Comparison of ENCODE assay signal across 13 cellular contexts in genomic region chr17:17785407-17785806, GRCh38. TPM values are rescaled to one million over a fixed set of nuclear protein-coding genes. Genes with fewer than 3 reads are reported as not detected.
DNase-seq lines count a peak whose midpoint lies in the region; ATAC-seq and TF ChIP-seq lines count a peak whose summit lies in the region.
"Had no signal": no experiment of that assay in that cellular context is flagged by ENCODE, and none has a peak within 500 bp of the region (broad histone marks: within the 10 kb centered on the region; RNA-seq: fewer than 3 reads in every experiment).

No MANE protein-coding gene starts in this region.

- no peak for TF ChIP-seq EP300 in SK-N-SH (IDR thresholded peaks at IDR 0.05; ENCODE audit: borderline replicate concordance in 1 of 2, low read depth in 1 of 2, low read length in 1 of 2)

- H3K27ac ChIP-seq in SK-N-SH (ENCODE audit: low read depth in 2 of 2, low read length in 1 of 2): peak overlapping the region in 1 of 2 experiments; percentile 95; a peak in 2 of 4 replicates
- H3K27ac ChIP-seq: transverse colon had no signal

- WGBS in SK-N-SH (ENCODE audit: low lambda C conversion rate): 93% methylated on average over 11 of the region's 11 CpGs

- no peak overlapping the region for H2AFZ ChIP-seq in SK-N-SH (ENCODE audit: low read depth)

- no peaks in the 10 kb centered on the region for H3K27me3 ChIP-seq in SK-N-SH (ENCODE audit: insufficient read depth)
- H3K27me3 ChIP-seq: breast epithelium had no signal

- H3K4me2 ChIP-seq in SK-N-SH: no peak overlapping the region

- H3K9me2 ChIP-seq in SK-N-SH: no peaks in the 10 kb centered on the region

- no peak for ATAC-seq in SK-N-SH treated with all-trans-retinoic acid at 6 μM for 48 hours
- ATAC-seq in HG03432 (IDR thresholded peaks at IDR 0.05; ENCODE audit: unreplicated experiment): no peak
- ATAC-seq in HG02884 (IDR thresholded peaks at IDR 0.05; ENCODE audit: unreplicated experiment): no peak
- ATAC-seq in GM21723 (IDR thresholded peaks at IDR 0.05; ENCODE audit: unreplicated experiment): no peak
- ATAC-seq: activated T-cell treated with anti-CD3 and anti-CD28 coated beads, Interleukin-2, amount 50 U/mL, for 4 hours had no signal

- peaks cover 33 to 86% of the 10 kb centered on the region in 2 experiments for H3K4me1 ChIP-seq in SK-N-SH (ENCODE audit: control insufficient read depth in 1 of 2, insufficient read depth in 2 of 2, low read depth in 1 of 2, low read length in 1 of 2)

- H3K9me3 ChIP-seq in SK-N-SH: no peaks in the 10 kb centered on the region
- H3K9me3 ChIP-seq: breast epithelium, transverse colon had no signal

- H3F3A ChIP-seq in SK-N-SH (replicated peaks; ENCODE audit: insufficient read depth): peaks cover 9% of the 10 kb centered on the region

- CTCF ChIA-PET in SK-N-SH (lab: Yijun Ruan, JAX): interaction anchor here (0.7 to 4.3 kb wide), 19 partner anchors 8 to 248 kb away, joined by 3 to 22 read pairs (median 4); partner anchors contain the start of genes RAI1 and SREBF1

- H4K20me1 ChIP-seq in SK-N-SH (ENCODE audit: insufficient read depth): peaks cover 91% of the 10 kb centered on the region

- DNase-seq in SK-N-SH (no peak), NCI-H1436 (lab: John Stamatoyannopoulos, UW) (peak; percentile 82), globus pallidus (ENCODE audit: low spot score) (peak; percentile 53), retina (peak; percentile 43)
- DNase-seq: activated T-cell treated with anti-CD3 and anti-CD28 coated beads, Interleukin-2, amount 50 U/mL, for 4 hours; NCI-H345; small intestine; transverse colon had no signal

- no peaks in the 10 kb centered on the region for H3K36me3 ChIP-seq in SK-N-SH (replicated peaks in 1 of 2; ENCODE audit: control insufficient read depth in 1 of 2, insufficient read depth in 2 of 2, low read length in 1 of 2)
- H3K36me3 ChIP-seq: breast epithelium, transverse colon had no signal

- no peak overlapping the region; a peak in 1 of 4 replicates for H3K4me3 ChIP-seq in SK-N-SH (ENCODE audit: low read depth in 2 of 2, low read length in 1 of 2)
- H3K4me3 ChIP-seq: breast epithelium, transverse colon had no signal

- no peak for TF ChIP-seq RAD21 in SK-N-SH (IDR thresholded peaks at IDR 0.05; ENCODE audit: low read length)

- no peak for TF ChIP-seq CTCF in SK-N-SH (IDR thresholded peaks at IDR 0.05)

- POLR2A ChIA-PET in SK-N-SH (lab: Yijun Ruan, JAX): interaction anchor here (1.0 to 1.9 kb wide), 4 partner anchors 31 to 91 kb away, joined by 3 to 7 read pairs (median 6); partner anchors contain the start of gene SREBF1

- peaks cover 43% of the 10 kb centered on the region for H3K79me2 ChIP-seq in SK-N-SH (ENCODE audit: insufficient read depth)

- H3K9ac ChIP-seq in SK-N-SH: no peak overlapping the region

TF ChIP-seq in SK-N-SH, 30 proteins besides CTCF, POLR2A, EP300 and RAD21:
- no peak for TF ChIP-seq SMC3 (IDR thresholded peaks at IDR 0.05; ENCODE audit: low read depth, low read length)
- TF ChIP-seq JUND (IDR thresholded peaks at IDR 0.05): no peak
- TF ChIP-seq IRF3 (IDR thresholded peaks at IDR 0.05; ENCODE audit: low read depth, low read length): no peak
- 0 out of 2 replicates have a peak, but pooled peaks have one; percentile 5 for TF ChIP-seq RCOR1 (IDR thresholded peaks at IDR 0.05; ENCODE audit: low read length)
- TF ChIP-seq MXI1 (IDR thresholded peaks at IDR 0.05; ENCODE audit: low read depth, low read length): no peak
- no peak for TF ChIP-seq CHD2 (IDR thresholded peaks at IDR 0.05; ENCODE audit: low read length, partially characterized antibody)
- no peak for TF ChIP-seq ELF1 (IDR thresholded peaks at IDR 0.05)
- peak; percentile 38; the same call in 1 of the 2 replicates for TF ChIP-seq GATA2 (CRISPR knock-in tag; IDR thresholded peaks at IDR 0.05)
- TF ChIP-seq GABPA (IDR thresholded peaks at IDR 0.05; ENCODE audit: low read depth): no peak

TF ChIP-seq in SK-N-SH treated with all-trans-retinoic acid at 6 μM for 48 hours, 23 proteins besides CTCF, POLR2A, EP300 and RAD21:
- no peak for TF ChIP-seq POU6F1 (CRISPR knock-in tag; IDR thresholded peaks at IDR 0.05; ENCODE audit: borderline replicate concordance, low read depth)
- TF ChIP-seq PATZ1 (CRISPR knock-in tag; IDR thresholded peaks at IDR 0.05; ENCODE audit: borderline replicate concordance): no peak
TF ChIP-seq in SK-N-SH treated with all-trans-retinoic acid at 6 μM for 48 hours: peak in this region for 0.

RNA-seq across cellular contexts. Expression of gene SREBF1, which starts 51.4 kb away (rescaled TPM):
- polyA plus RNA-seq in SK-N-SH (2012; rRNA removed): 15.9 and 20.4 TPM in 2 replicates
- polyA plus RNA-seq in SK-N-SH (2012; cell fraction: cytosol; rRNA removed): 5.3 and 8.6 TPM in 2 replicates
- polyA plus RNA-seq in SK-N-SH (2012; cell fraction: nucleus; rRNA removed): 92.2 and 140 TPM in 2 replicates
